Comparison of ENCODE assay signal across 1 cellular context in genomic region chr4:1863297-1864033, GRCh38.
TF ChIP-seq lines count a peak whose summit lies in the region.

No MANE protein-coding gene starts in this region.

TF ChIP-seq in HepG2, 621 proteins besides CTCF, POLR2A, EP300 and RAD21 (continued from another document and continues in another):
- no peak for TF ChIP-seq ZNF646 (CRISPR knock-in tag; IDR thresholded peaks at IDR 0.05)
- no peak for TF ChIP-seq PHF21A (CRISPR knock-in tag; IDR thresholded peaks at IDR 0.05)
- TF ChIP-seq PBX2 (CRISPR knock-in tag; IDR thresholded peaks at IDR 0.05) = no peak
- TF ChIP-seq FOXK1 (CRISPR knock-in tag; IDR thresholded peaks at IDR 0.05; ENCODE audit: borderline replicate concordance, low read depth) = no peak
- TF ChIP-seq ZNF749 (CRISPR knock-in tag; IDR thresholded peaks at IDR 0.05; ENCODE audit: borderline replicate concordance) = peak; percentile 68; the same call in 1 of the 2 replicates
- no peak for TF ChIP-seq ZNF556 (CRISPR knock-in tag; IDR thresholded peaks at IDR 0.05; ENCODE audit: borderline replicate concordance)
- no peak for TF ChIP-seq ZNF577 (CRISPR knock-in tag; IDR thresholded peaks at IDR 0.05; ENCODE audit: borderline replicate concordance, low read depth)
- TF ChIP-seq ZNF232 (CRISPR knock-in tag; IDR thresholded peaks at IDR 0.05; ENCODE audit: borderline replicate concordance) = no peak; the same call in 1 of the 2 replicates
- no peak; the same call in 1 of the 2 replicates for TF ChIP-seq KDM2A (CRISPR knock-in tag; IDR thresholded peaks at IDR 0.05; ENCODE audit: borderline replicate concordance, low read depth)
- no peak for TF ChIP-seq ARNT (IDR thresholded peaks at IDR 0.05)
- peak; percentile 28; the same call in 1 of the 2 replicates for TF ChIP-seq HIC2 (CRISPR knock-in tag; IDR thresholded peaks at IDR 0.05; ENCODE audit: low read depth)
- no peak for TF ChIP-seq XBP1 (CRISPR knock-in tag; IDR thresholded peaks at IDR 0.05)
- TF ChIP-seq ZNF549 (CRISPR knock-in tag; IDR thresholded peaks at IDR 0.05) = no peak
- no peak for TF ChIP-seq MTF2 (CRISPR knock-in tag; IDR thresholded peaks at IDR 0.05; ENCODE audit: borderline replicate concordance)
- TF ChIP-seq PRDM4 (CRISPR knock-in tag; IDR thresholded peaks at IDR 0.05; ENCODE audit: borderline replicate concordance) = no peak
- TF ChIP-seq DPF2 (CRISPR knock-in tag; IDR thresholded peaks at IDR 0.05; ENCODE audit: borderline replicate concordance, low read depth) = 0 out of 2 replicates have a peak, but pooled peaks have one; percentile 47
- TF ChIP-seq SAP130 (CRISPR knock-in tag; IDR thresholded peaks at IDR 0.05; ENCODE audit: low read depth) = peak; percentile 26
- TF ChIP-seq TEAD3 (CRISPR knock-in tag; optimal IDR thresholded peaks at IDR 0.05; ENCODE audit: borderline replicate concordance) = peak; percentile 57
- 0 out of 2 replicates have a peak, but pooled peaks have one; percentile 59 for TF ChIP-seq ZBTB4 (CRISPR knock-in tag; IDR thresholded peaks at IDR 0.05; ENCODE audit: borderline replicate concordance)
- no peak for TF ChIP-seq ZNF431 (CRISPR knock-in tag; IDR thresholded peaks at IDR 0.05; ENCODE audit: borderline replicate concordance, low read depth)
- TF ChIP-seq ZNF510 (CRISPR knock-in tag; IDR thresholded peaks at IDR 0.05; ENCODE audit: low read depth) = no peak
- TF ChIP-seq ZBTB7B (CRISPR knock-in tag; IDR thresholded peaks at IDR 0.05) = peak; percentile 70; the same call in 1 of the 2 replicates
- 0 out of 2 replicates have a peak, but pooled peaks have one; percentile 66 for TF ChIP-seq ZNF337 (CRISPR knock-in tag; IDR thresholded peaks at IDR 0.05; ENCODE audit: borderline replicate concordance, low read depth)
- peak; percentile 33; the same call in 1 of the 2 replicates for TF ChIP-seq ZNF350 (CRISPR knock-in tag; IDR thresholded peaks at IDR 0.05; ENCODE audit: borderline replicate concordance, low read depth)
- TF ChIP-seq ZNF253 (CRISPR knock-in tag; IDR thresholded peaks at IDR 0.05; ENCODE audit: borderline replicate concordance) = no peak
- no peak for TF ChIP-seq SRSF4 (IDR thresholded peaks at IDR 0.05; ENCODE audit: low read depth, low read length, poor library complexity, severe bottlenecking)
- peak; percentile 78 for TF ChIP-seq ZNF687 (CRISPR knock-in tag; IDR thresholded peaks at IDR 0.05)
- TF ChIP-seq ARNT2 (CRISPR knock-in tag; IDR thresholded peaks at IDR 0.05; ENCODE audit: low read depth) = no peak
- TF ChIP-seq ZNF501 (CRISPR knock-in tag; IDR thresholded peaks at IDR 0.05) = peak; percentile 52
- TF ChIP-seq ZNF670 (CRISPR knock-in tag; IDR thresholded peaks at IDR 0.05; ENCODE audit: borderline replicate concordance) = no peak
- no peak for TF ChIP-seq MAFF (IDR thresholded peaks at IDR 0.05; ENCODE audit: low read depth, low read length)
